In the genomic region with DNA sequence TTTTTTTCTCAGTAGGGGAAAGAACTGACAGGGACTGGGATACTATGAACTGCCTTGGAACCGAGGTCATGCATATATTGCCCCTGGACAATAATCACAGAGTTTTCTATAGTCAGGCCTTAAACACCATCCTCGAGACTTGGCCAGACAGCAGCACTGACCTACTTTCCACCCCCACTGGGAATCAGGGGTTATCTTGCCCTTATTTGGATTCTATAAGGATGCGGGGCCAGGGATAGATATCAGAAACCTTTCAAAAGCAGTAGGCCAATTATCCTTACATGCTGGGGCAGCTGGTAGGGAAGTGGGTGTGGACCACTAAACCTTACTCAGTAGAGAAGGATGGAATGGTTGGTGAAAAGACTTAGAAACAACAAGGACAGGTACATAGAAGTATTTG, we compare ENCODE assay signal across 11 cellular contexts. TPM values are rescaled to one million over a fixed set of nuclear protein-coding genes. Genes with fewer than 3 reads are reported as not detected.
A peak's percentile ranks its signal among the peaks of the same experiment; 100 is the strongest.
DNase-seq lines count a peak whose midpoint lies in the region; ATAC-seq, FAIRE-seq and TF ChIP-seq lines count a peak whose summit lies in the region.
"Had no signal": no experiment of that assay in that cellular context is flagged by ENCODE, and none has a peak within 500 bp of the region (broad histone marks: within the 10 kb centered on the region; RNA-seq: fewer than 3 reads in every experiment).

No MANE protein-coding gene starts in this region.

- WGBS in HepG2 (ENCODE audit: low lambda C conversion rate): 93% methylated on average over 3 of the region's 3 CpGs
- WGBS in right lobe of liver (ENCODE audit: insufficient coverage, low coverage, low lambda C conversion rate, missing lambda C conversion rate): 56% methylated on average over 1 of the region's 3 CpGs

- in situ Hi-C loops in HepG2 (cut with HindIII; ENCODE audit: extremely low pct_ligation_motif_present, low pct_unique_long_range_greater_than_20kb): no loop called here

- no peak; a peak in 1 of 4 replicates for TF ChIP-seq POLR2A in HepG2 (IDR thresholded peaks at IDR 0.05; ENCODE audit: insufficient read depth in 1 of 2, low read depth in 2 of 2, low read length in 2 of 2)
- TF ChIP-seq POLR2A in right lobe of liver (IDR thresholded peaks at IDR 0.05): no peak

- peaks cover 30% of the 10 kb centered on the region for H3K79me2 ChIP-seq in HepG2 (ENCODE audit: insufficient read depth, low read length)

- no peak for TF ChIP-seq RAD21 in HepG2 (CRISPR knock-in tag; IDR thresholded peaks at IDR 0.05)

- H3K27ac ChIP-seq in HepG2 (ENCODE audit: extremely low read length, insufficient read depth, low read length): peak overlapping the region; percentile 70
- H3K27ac ChIP-seq in right lobe of liver: peak overlapping the region in 1 of 3 donors; percentile 57

- POLR2A ChIA-PET in HepG2 (lab: Yijun Ruan, JAX): interaction anchor here (1.1 to 7.8 kb wide), 12 partner anchors 8 to 81 kb away, joined by 3 to 91 read pairs (median 13); a partner anchor contains a TSS
- POLR2A ChIA-PET in activated CD4-positive, alpha-beta T cell treated with anti-CD3 and anti-CD28 coated beads, Interleukin-2, amount 10 ng/mL, durations not matched to agents 7 days and 5 days (lab: Charles Lee): no interaction called here

- H3K4me1 ChIP-seq in HepG2 (ENCODE audit: insufficient read depth, low read length) (peaks cover 64% of the 10 kb centered on the region), right lobe of liver (peaks cover 0 to 8% (median 4%) of the 10 kb centered on the region in 4 donors)

- no peak overlapping the region for H3K27ac Mint-ChIP-seq in central memory CD8-positive, alpha-beta T cell (ENCODE audit: low read depth)
- no peak overlapping the region for H3K27ac Mint-ChIP-seq in nephron progenitor cell
- no peak overlapping the region for H3K27ac Mint-ChIP-seq in activated CD4-positive, alpha-beta T cell treated with anti-CD3 and anti-CD28 coated beads, Interleukin-2, amount 10 ng/mL, durations not matched to agents 7 days and 5 days

- H3K4me1 Mint-ChIP-seq in central memory CD8-positive, alpha-beta T cell: peaks cover 20% of the 10 kb centered on the region
- peaks cover 82% of the 10 kb centered on the region for H3K4me1 Mint-ChIP-seq in nephron progenitor cell
- H3K4me1 Mint-ChIP-seq in activated CD4-positive, alpha-beta T cell treated with anti-CD3 and anti-CD28 coated beads, Interleukin-2, amount 10 ng/mL, durations not matched to agents 7 days and 5 days: peaks cover 27% of the 10 kb centered on the region

- H3K9me3 ChIP-seq in HepG2 (ENCODE audit: low read length) (no peaks in the 10 kb centered on the region), right lobe of liver (no peaks in the 10 kb centered on the region)

- TF ChIP-seq CTCF in HepG2 (CRISPR knock-in tag; IDR thresholded peaks at IDR 0.05) (no peak), right lobe of liver (IDR thresholded peaks at IDR 0.05) (no peak), nephron progenitor cell (IDR thresholded peaks at IDR 0.05) (no peak)

- H4K20me1 ChIP-seq in HepG2 (ENCODE audit: insufficient read depth, low read length): peaks cover 8% of the 10 kb centered on the region; the same call in 1 of the 2 replicates

- H3K9me3 Mint-ChIP-seq in central memory CD8-positive, alpha-beta T cell: no peaks in the 10 kb centered on the region
- H3K9me3 Mint-ChIP-seq in nephron progenitor cell: no peaks in the 10 kb centered on the region
- no peaks in the 10 kb centered on the region for H3K9me3 Mint-ChIP-seq in activated CD4-positive, alpha-beta T cell treated with anti-CD3 and anti-CD28 coated beads, Interleukin-2, amount 10 ng/mL, durations not matched to agents 7 days and 5 days

- H3K27me3 Mint-ChIP-seq in central memory CD8-positive, alpha-beta T cell: peaks cover 10% of the 10 kb centered on the region
- H3K27me3 Mint-ChIP-seq in nephron progenitor cell (ENCODE audit: low read depth, poor library complexity): no peaks in the 10 kb centered on the region
- peaks cover 18% of the 10 kb centered on the region for H3K27me3 Mint-ChIP-seq in activated CD4-positive, alpha-beta T cell treated with anti-CD3 and anti-CD28 coated beads, Interleukin-2, amount 10 ng/mL, durations not matched to agents 7 days and 5 days

- DNase-seq in HepG2 (ENCODE audit: low spot score): no peak
- DNase-seq in right lobe of liver: no peak
- DNase-seq in central memory CD8-positive, alpha-beta T cell (ENCODE audit: low spot score in 2 of 2): no peak
- DNase-seq in nephron progenitor cell: no peak
- no peak for DNase-seq in SIG-M5 (lab: John Stamatoyannopoulos, UW)
- no peak for DNase-seq in ureter (ENCODE audit: low spot score)
- DNase-seq in activated T-cell treated with anti-CD3 and anti-CD28 coated beads, Interleukin-2, amount 50 U/mL, for 1 hour: no peak
- no peak for DNase-seq in activated CD4-positive, alpha-beta T cell treated with anti-CD3 and anti-CD28 coated beads, Interleukin-2, amount 10 ng/mL, durations not matched to agents 7 days and 5 days
- DNase-seq: NCI-H1105 treated with DMSO at 0.1 percent for 48 hours had no signal

- TF ChIP-seq EP300 in HepG2 (IDR thresholded peaks at IDR 0.05; ENCODE audit: low read depth in 2 of 2, low read length in 2 of 2) (no peak), HepG2 (CRISPR knock-in tag; IDR thresholded peaks at IDR 0.05; ENCODE audit: borderline replicate concordance) (no peak)

- no peaks in the 10 kb centered on the region for H3K36me3 Mint-ChIP-seq in central memory CD8-positive, alpha-beta T cell (ENCODE audit: insufficient read depth)
- peaks cover 21% of the 10 kb centered on the region for H3K36me3 Mint-ChIP-seq in nephron progenitor cell (ENCODE audit: low read depth)
- no peaks in the 10 kb centered on the region for H3K36me3 Mint-ChIP-seq in activated CD4-positive, alpha-beta T cell treated with anti-CD3 and anti-CD28 coated beads, Interleukin-2, amount 10 ng/mL, durations not matched to agents 7 days and 5 days (ENCODE audit: low read depth)

- CTCF ChIA-PET in HepG2 (lab: Yijun Ruan, JAX; ENCODE audit: low intra/inter-chr PET ratio, low total read pairs): interaction anchor here (1.5 to 12.2 kb wide), 3 partner anchors 10 to 81 kb away, joined by 4 to 320 read pairs (median 135); a partner anchor contains a TSS
- CTCF ChIA-PET in activated CD4-positive, alpha-beta T cell treated with anti-CD3 and anti-CD28 coated beads, Interleukin-2, amount 10 ng/mL, durations not matched to agents 7 days and 5 days (lab: Charles Lee): interaction anchor here (0.9 to 2.2 kb wide), 5 partner anchors 8 to 81 kb away, joined by 3 to 9 read pairs (median 5); no protein-coding TSS in a partner anchor

- peaks cover 9 to 18% of the 10 kb centered on the region in 2 experiments for H3K36me3 ChIP-seq in HepG2 (replicated peaks in 1 of 2; ENCODE audit: control insufficient read depth in 1 of 2, insufficient read depth in 2 of 2, low read length in 2 of 2)
- H3K36me3 ChIP-seq in right lobe of liver: no peaks in the 10 kb centered on the region

- intact Hi-C loops in HepG2 (cut with micrococcal nuclease; ENCODE audit: unreplicated experiment) (loop anchor here (1.0 kb wide), 1 partner anchor 8 kb away; no protein-coding TSS in a partner anchor), right lobe of liver (cut with DNase I) (loop anchor here in 1 of 2 donors (10.0 kb wide), 1 partner anchor 82 kb away; no protein-coding TSS in a partner anchor)

- no peak overlapping the region for H2AFZ ChIP-seq in HepG2 (ENCODE audit: low read length)

- H3K27me3 ChIP-seq in HepG2 (ENCODE audit: control insufficient read depth in 1 of 2, insufficient read depth in 2 of 2, low read length in 2 of 2) (no peaks in the 10 kb centered on the region; a peak in 1 of 5 replicates), right lobe of liver (no peaks in the 10 kb centered on the region)

- TSS peak; percentile 56 for BruUV-seq in HepG2 (replicated peaks; lab: Mats Ljungman, UMichigan)

- H3K4me3 ChIP-seq in HepG2 (replicated peaks in 1 of 3; ENCODE audit: insufficient read depth in 1 of 3, low read depth in 2 of 3, low read length in 3 of 3) (peak overlapping the region in 1 of 3 experiments; percentile 71; a peak in 1 of 6 replicates), right lobe of liver (no peak overlapping the region)

- FAIRE-seq in HepG2 (lab: Jason Lieb, UNC): no peak
- FAIRE-seq: bronchial epithelial cell had no signal

- peak overlapping the region; percentile 77; the same call in 1 of the 2 replicates for H3K9ac ChIP-seq in HepG2 (ENCODE audit: insufficient read depth, low read depth, low read length)

- no peak for ATAC-seq in HepG2
- no peak for ATAC-seq in right lobe of liver
- no peak for ATAC-seq in central memory CD8-positive, alpha-beta T cell (replicated peaks; ENCODE audit: extremely low read depth, poor library complexity, severe bottlenecking)

- H3K4me3 Mint-ChIP-seq in central memory CD8-positive, alpha-beta T cell: peak overlapping the region; percentile 77
- H3K4me3 Mint-ChIP-seq in nephron progenitor cell: peak overlapping the region; percentile 90
- no peak overlapping the region for H3K4me3 Mint-ChIP-seq in activated CD4-positive, alpha-beta T cell treated with anti-CD3 and anti-CD28 coated beads, Interleukin-2, amount 10 ng/mL, durations not matched to agents 7 days and 5 days

- H3K4me2 ChIP-seq in HepG2 (ENCODE audit: low read depth, low read length): peak overlapping the region; percentile 94

RNA-seq across cellular contexts. Expression of a gene that starts 2.0 kb away (rescaled TPM):
- total RNA-seq in HepG2 (2016; rRNA removed; fragmentation: Illumina TruSeq; extraction: Trizol): 21.0 and 36.6 TPM in 2 replicates
- total RNA-seq in HepG2 (2016; cell fraction: cytosol; rRNA removed; fragmentation: Illumina TruSeq; extraction: Trizol; ENCODE audit: low read depth): 20.7 and 21.8 TPM in 2 replicates
- total RNA-seq in HepG2 (2016; cell fraction: insoluble cytoplasmic fraction; rRNA removed; fragmentation: Illumina TruSeq; extraction: Trizol): 19.3 and 35.8 TPM in 2 replicates
- 53.1 and 55.3 TPM in 2 replicates for total RNA-seq in HepG2 (2016; cell fraction: membrane; rRNA removed; fragmentation: Illumina TruSeq; extraction: Trizol)
- 26.4 and 33.6 TPM in 2 replicates for total RNA-seq in HepG2 (2016; cell fraction: nucleus; rRNA removed; fragmentation: Illumina TruSeq; extraction: Trizol)
- 34.5 and 42.2 TPM in 2 replicates for polyA plus RNA-seq in HepG2 (2011; rRNA removed)
- 26.6 and 62.4 TPM in 2 replicates for polyA plus RNA-seq in HepG2 (2011; cell fraction: cytosol; rRNA removed)
- 171 and 203 TPM in 2 replicates for polyA plus RNA-seq in HepG2 (2011; cell fraction: nucleus; rRNA removed)
- polyA plus RNA-seq in HepG2 (2012): 21.1 and 23.1 TPM in 2 replicates
- polyA plus RNA-seq in HepG2 (2016; cell fraction: cytosol; fragmentation: Illumina TruSeq; extraction: Trizol; ENCODE audit: low read depth): 37.9 and 42.6 TPM in 2 replicates
- polyA plus RNA-seq in HepG2 (2016; cell fraction: insoluble cytoplasmic fraction; fragmentation: Illumina TruSeq; extraction: Trizol; ENCODE audit: low read depth): 34.5 and 39.2 TPM in 2 replicates
- 72.9 and 82.3 TPM in 2 replicates for polyA plus RNA-seq in HepG2 (2016; cell fraction: membrane; fragmentation: Illumina TruSeq; extraction: Trizol; ENCODE audit: low read depth)
- 76.4 and 80.2 TPM in 2 replicates for polyA plus RNA-seq in HepG2 (2016; cell fraction: nucleus; fragmentation: Illumina TruSeq; extraction: Trizol; ENCODE audit: insufficient read depth, low read depth)
- polyA minus RNA-seq in HepG2 (2011; rRNA and poly(A)+ RNA removed; ENCODE audit: low replicate concordance): 41.2 and 86.7 TPM in 2 replicates
- 20.3 and 21.8 TPM in 2 replicates for polyA minus RNA-seq in HepG2 (2011; cell fraction: cytosol; rRNA and poly(A)+ RNA removed)
- polyA minus RNA-seq in HepG2 (2011; cell fraction: nucleus; rRNA and poly(A)+ RNA removed): 61.3 and 63.0 TPM in 2 replicates
- total RNA-seq in right lobe of liver: 10 to 100 TPM in 2 of 6 experiments, 1 to 10 TPM in 4; 6.9 to 20.6 (median 9.3) TPM
- 47.2 TPM for total RNA-seq in ureter
- 1 to 10 TPM; 5.0 to 6.2 TPM for total RNA-seq in activated CD4-positive, alpha-beta T cell treated with anti-CD3 and anti-CD28 coated beads, Interleukin-2, amount 10 ng/mL, durations not matched to agents 7 days and 5 days

RNA-seq across cellular contexts. Expression of a gene that starts 4.4 kb away (rescaled TPM):
- total RNA-seq in HepG2 (2016; rRNA removed; fragmentation: Illumina TruSeq; extraction: Trizol) (0.29 TPM in 1 of 2 replicates, not detected in the other), right lobe of liver (1 to 10 TPM in 1 of 6 experiments, under 1 TPM in 3, not detected in 2; 0.20 to 1.2 (median 0.38) TPM), ureter (1.6 TPM)
- total RNA-seq in HepG2 (2016; cell fraction: cytosol; rRNA removed; fragmentation: Illumina TruSeq; extraction: Trizol; ENCODE audit: low read depth): 0.20 TPM in 1 of 2 replicates, not detected in the other
- 0.16 and 0.17 TPM in 2 replicates for total RNA-seq in HepG2 (2016; cell fraction: insoluble cytoplasmic fraction; rRNA removed; fragmentation: Illumina TruSeq; extraction: Trizol)
- 0.21 and 0.25 TPM in 2 replicates for total RNA-seq in HepG2 (2016; cell fraction: membrane; rRNA removed; fragmentation: Illumina TruSeq; extraction: Trizol)
- 0.60 and 0.68 TPM in 2 replicates for total RNA-seq in HepG2 (2016; cell fraction: nucleus; rRNA removed; fragmentation: Illumina TruSeq; extraction: Trizol)
- polyA plus RNA-seq in HepG2 (2011; rRNA removed): 0.45 and 0.65 TPM in 2 replicates
- polyA plus RNA-seq in HepG2 (2011; cell fraction: cytosol; rRNA removed): 0.19 and 0.23 TPM in 2 replicates
- 1.1 and 2.0 TPM in 2 replicates for polyA plus RNA-seq in HepG2 (2011; cell fraction: nucleus; rRNA removed)
- polyA plus RNA-seq in HepG2 (2012): 0.66 and 0.69 TPM in 2 replicates
- polyA plus RNA-seq in HepG2 (2016; cell fraction: cytosol; fragmentation: Illumina TruSeq; extraction: Trizol; ENCODE audit: low read depth): 0.52 and 0.61 TPM in 2 replicates
- polyA plus RNA-seq in HepG2 (2016; cell fraction: insoluble cytoplasmic fraction; fragmentation: Illumina TruSeq; extraction: Trizol; ENCODE audit: low read depth): 0.40 and 0.95 TPM in 2 replicates
- 0.92 and 1.2 TPM in 2 replicates for polyA plus RNA-seq in HepG2 (2016; cell fraction: membrane; fragmentation: Illumina TruSeq; extraction: Trizol; ENCODE audit: low read depth)
- 0.88 and 0.92 TPM in 2 replicates for polyA plus RNA-seq in HepG2 (2016; cell fraction: nucleus; fragmentation: Illumina TruSeq; extraction: Trizol; ENCODE audit: insufficient read depth, low read depth)
- polyA minus RNA-seq in HepG2 (2011; rRNA and poly(A)+ RNA removed; ENCODE audit: low replicate concordance): 1.0 and 3.5 TPM in 2 replicates
- polyA minus RNA-seq in HepG2 (2011; cell fraction: cytosol; rRNA and poly(A)+ RNA removed): not detected in 2 replicates
- polyA minus RNA-seq in HepG2 (2011; cell fraction: nucleus; rRNA and poly(A)+ RNA removed): 1.3 TPM in 1 of 2 replicates, not detected in the other
- total RNA-seq in activated CD4-positive, alpha-beta T cell treated with anti-CD3 and anti-CD28 coated beads, Interleukin-2, amount 10 ng/mL, durations not matched to agents 7 days and 5 days: not detected

RNA-seq across cellular contexts. Expression of a gene that starts 26.3 kb away (rescaled TPM):
- 18.5 and 28.1 TPM in 2 replicates for total RNA-seq in HepG2 (2016; rRNA removed; fragmentation: Illumina TruSeq; extraction: Trizol)
- total RNA-seq in HepG2 (2016; cell fraction: cytosol; rRNA removed; fragmentation: Illumina TruSeq; extraction: Trizol; ENCODE audit: low read depth): 5.0 and 7.1 TPM in 2 replicates
- 15.0 and 26.8 TPM in 2 replicates for total RNA-seq in HepG2 (2016; cell fraction: insoluble cytoplasmic fraction; rRNA removed; fragmentation: Illumina TruSeq; extraction: Trizol)
- total RNA-seq in HepG2 (2016; cell fraction: membrane; rRNA removed; fragmentation: Illumina TruSeq; extraction: Trizol): 8.4 and 8.6 TPM in 2 replicates
- 32.3 and 36.7 TPM in 2 replicates for total RNA-seq in HepG2 (2016; cell fraction: nucleus; rRNA removed; fragmentation: Illumina TruSeq; extraction: Trizol)
- 78.1 and 97.1 TPM in 2 replicates for polyA plus RNA-seq in HepG2 (2011; rRNA removed)
- polyA plus RNA-seq in HepG2 (2011; cell fraction: cytosol; rRNA removed): 47.9 and 68.0 TPM in 2 replicates
- 243 and 248 TPM in 2 replicates for polyA plus RNA-seq in HepG2 (2011; cell fraction: nucleus; rRNA removed)
- 34.1 and 49.5 TPM in 2 replicates for polyA plus RNA-seq in HepG2 (2012)
- polyA plus RNA-seq in HepG2 (2016; cell fraction: cytosol; fragmentation: Illumina TruSeq; extraction: Trizol; ENCODE audit: low read depth): 2.9 and 3.7 TPM in 2 replicates
- polyA plus RNA-seq in HepG2 (2016; cell fraction: insoluble cytoplasmic fraction; fragmentation: Illumina TruSeq; extraction: Trizol; ENCODE audit: low read depth): 13.8 and 18.7 TPM in 2 replicates
- polyA plus RNA-seq in HepG2 (2016; cell fraction: membrane; fragmentation: Illumina TruSeq; extraction: Trizol; ENCODE audit: low read depth): 5.9 and 7.3 TPM in 2 replicates
- polyA plus RNA-seq in HepG2 (2016; cell fraction: nucleus; fragmentation: Illumina TruSeq; extraction: Trizol; ENCODE audit: insufficient read depth, low read depth): 69.4 and 77.3 TPM in 2 replicates
- 29.6 and 155 TPM in 2 replicates for polyA minus RNA-seq in HepG2 (2011; rRNA and poly(A)+ RNA removed; ENCODE audit: low replicate concordance)
- 32.6 and 33.5 TPM in 2 replicates for polyA minus RNA-seq in HepG2 (2011; cell fraction: cytosol; rRNA and poly(A)+ RNA removed)
- 71.0 and 71.2 TPM in 2 replicates for polyA minus RNA-seq in HepG2 (2011; cell fraction: nucleus; rRNA and poly(A)+ RNA removed)
- 10 to 100 TPM; 17.1 to 35.8 (median 25.1) TPM for total RNA-seq in right lobe of liver
- 41.2 TPM for total RNA-seq in ureter
- total RNA-seq in activated CD4-positive, alpha-beta T cell treated with anti-CD3 and anti-CD28 coated beads, Interleukin-2, amount 10 ng/mL, durations not matched to agents 7 days and 5 days: under 1 TPM in 1 of 2 experiments, not detected in 1; 0.22 TPM

RNA-seq across cellular contexts. Expression of a gene that starts 38.8 kb away (rescaled TPM):
- total RNA-seq in HepG2 (2016; rRNA removed; fragmentation: Illumina TruSeq; extraction: Trizol): not detected in 2 replicates
- not detected in 2 replicates for total RNA-seq in HepG2 (2016; cell fraction: cytosol; rRNA removed; fragmentation: Illumina TruSeq; extraction: Trizol; ENCODE audit: low read depth)
- not detected in 2 replicates for total RNA-seq in HepG2 (2016; cell fraction: insoluble cytoplasmic fraction; rRNA removed; fragmentation: Illumina TruSeq; extraction: Trizol)
- total RNA-seq in HepG2 (2016; cell fraction: membrane; rRNA removed; fragmentation: Illumina TruSeq; extraction: Trizol): not detected in 2 replicates
- total RNA-seq in HepG2 (2016; cell fraction: nucleus; rRNA removed; fragmentation: Illumina TruSeq; extraction: Trizol): not detected in 2 replicates
- not detected in 2 replicates for polyA plus RNA-seq in HepG2 (2011; rRNA removed)
- polyA plus RNA-seq in HepG2 (2011; cell fraction: cytosol; rRNA removed): not detected in 2 replicates
- not detected in 2 replicates for polyA plus RNA-seq in HepG2 (2011; cell fraction: nucleus; rRNA removed)
- not detected in 2 replicates for polyA plus RNA-seq in HepG2 (2012)
- not detected in 2 replicates for polyA plus RNA-seq in HepG2 (2016; cell fraction: cytosol; fragmentation: Illumina TruSeq; extraction: Trizol; ENCODE audit: low read depth)
- polyA plus RNA-seq in HepG2 (2016; cell fraction: insoluble cytoplasmic fraction; fragmentation: Illumina TruSeq; extraction: Trizol; ENCODE audit: low read depth): not detected in 2 replicates
- polyA plus RNA-seq in HepG2 (2016; cell fraction: membrane; fragmentation: Illumina TruSeq; extraction: Trizol; ENCODE audit: low read depth): not detected in 2 replicates
- not detected in 2 replicates for polyA plus RNA-seq in HepG2 (2016; cell fraction: nucleus; fragmentation: Illumina TruSeq; extraction: Trizol; ENCODE audit: insufficient read depth, low read depth)
- polyA minus RNA-seq in HepG2 (2011; rRNA and poly(A)+ RNA removed; ENCODE audit: low replicate concordance): not detected in 2 replicates
- polyA minus RNA-seq in HepG2 (2011; cell fraction: cytosol; rRNA and poly(A)+ RNA removed): not detected in 2 replicates
- polyA minus RNA-seq in HepG2 (2011; cell fraction: nucleus; rRNA and poly(A)+ RNA removed): not detected in 2 replicates
- total RNA-seq in right lobe of liver: not detected
- not detected for total RNA-seq in ureter
- not detected for total RNA-seq in activated CD4-positive, alpha-beta T cell treated with anti-CD3 and anti-CD28 coated beads, Interleukin-2, amount 10 ng/mL, durations not matched to agents 7 days and 5 days
- total RNA-seq: activated CD8-positive, alpha-beta memory T cell treated with anti-CD3 and anti-CD28 coated beads for 36 hours; bronchial epithelial cell had no signal

RNA-seq across cellular contexts. Expression of a gene that starts 54.3 kb away (rescaled TPM):
- not detected in 2 replicates for total RNA-seq in HepG2 (2016; rRNA removed; fragmentation: Illumina TruSeq; extraction: Trizol)
- total RNA-seq in HepG2 (2016; cell fraction: cytosol; rRNA removed; fragmentation: Illumina TruSeq; extraction: Trizol; ENCODE audit: low read depth): not detected in 2 replicates
- not detected in 2 replicates for total RNA-seq in HepG2 (2016; cell fraction: insoluble cytoplasmic fraction; rRNA removed; fragmentation: Illumina TruSeq; extraction: Trizol)
- total RNA-seq in HepG2 (2016; cell fraction: membrane; rRNA removed; fragmentation: Illumina TruSeq; extraction: Trizol): not detected in 2 replicates
- total RNA-seq in HepG2 (2016; cell fraction: nucleus; rRNA removed; fragmentation: Illumina TruSeq; extraction: Trizol): not detected in 2 replicates
- polyA plus RNA-seq in HepG2 (2011; rRNA removed): 0.04 and 0.17 TPM in 2 replicates
- polyA plus RNA-seq in HepG2 (2011; cell fraction: cytosol; rRNA removed): 0.04 and 0.06 TPM in 2 replicates
- polyA plus RNA-seq in HepG2 (2011; cell fraction: nucleus; rRNA removed): 0.23 and 0.42 TPM in 2 replicates
- polyA plus RNA-seq in HepG2 (2012): 0.41 and 1.6 TPM in 2 replicates
- polyA plus RNA-seq in HepG2 (2016; cell fraction: cytosol; fragmentation: Illumina TruSeq; extraction: Trizol; ENCODE audit: low read depth): not detected in 2 replicates
- not detected in 2 replicates for polyA plus RNA-seq in HepG2 (2016; cell fraction: insoluble cytoplasmic fraction; fragmentation: Illumina TruSeq; extraction: Trizol; ENCODE audit: low read depth)
- polyA plus RNA-seq in HepG2 (2016; cell fraction: membrane; fragmentation: Illumina TruSeq; extraction: Trizol; ENCODE audit: low read depth): not detected in 2 replicates
- not detected in 2 replicates for polyA plus RNA-seq in HepG2 (2016; cell fraction: nucleus; fragmentation: Illumina TruSeq; extraction: Trizol; ENCODE audit: insufficient read depth, low read depth)
- not detected in 2 replicates for polyA minus RNA-seq in HepG2 (2011; rRNA and poly(A)+ RNA removed; ENCODE audit: low replicate concordance)
- polyA minus RNA-seq in HepG2 (2011; cell fraction: cytosol; rRNA and poly(A)+ RNA removed): not detected in 2 replicates
- not detected in 2 replicates for polyA minus RNA-seq in HepG2 (2011; cell fraction: nucleus; rRNA and poly(A)+ RNA removed)
- total RNA-seq in right lobe of liver: under 1 TPM in 3 of 6 experiments, not detected in 3; 0.18 to 0.31 (median 0.22) TPM
- 0.94 TPM for total RNA-seq in ureter
- not detected for total RNA-seq in activated CD4-positive, alpha-beta T cell treated with anti-CD3 and anti-CD28 coated beads, Interleukin-2, amount 10 ng/mL, durations not matched to agents 7 days and 5 days
- total RNA-seq: activated CD8-positive, alpha-beta memory T cell treated with anti-CD3 and anti-CD28 coated beads for 36 hours had no signal

Comparison
In these comparisons a context has a peak if more than half of its experiments do, and no peak if none do; other contexts are left out.
1. RNA of a gene that starts 26.3 kb away (total RNA-seq): 41.2 TPM in ureter (single experiment), 5.0 to 36.7 TPM in HepG2 and 17.1 to 35.8 TPM in right lobe of liver; 0.22 TPM in activated CD4-positive, alpha-beta T cell treated with anti-CD3 and anti-CD28 coated beads, Interleukin-2, amount 10 ng/mL, durations not matched to agents 7 days and 5 days; every median in the first group is over 4 times any median in the second.